In the genomic region with DNA sequence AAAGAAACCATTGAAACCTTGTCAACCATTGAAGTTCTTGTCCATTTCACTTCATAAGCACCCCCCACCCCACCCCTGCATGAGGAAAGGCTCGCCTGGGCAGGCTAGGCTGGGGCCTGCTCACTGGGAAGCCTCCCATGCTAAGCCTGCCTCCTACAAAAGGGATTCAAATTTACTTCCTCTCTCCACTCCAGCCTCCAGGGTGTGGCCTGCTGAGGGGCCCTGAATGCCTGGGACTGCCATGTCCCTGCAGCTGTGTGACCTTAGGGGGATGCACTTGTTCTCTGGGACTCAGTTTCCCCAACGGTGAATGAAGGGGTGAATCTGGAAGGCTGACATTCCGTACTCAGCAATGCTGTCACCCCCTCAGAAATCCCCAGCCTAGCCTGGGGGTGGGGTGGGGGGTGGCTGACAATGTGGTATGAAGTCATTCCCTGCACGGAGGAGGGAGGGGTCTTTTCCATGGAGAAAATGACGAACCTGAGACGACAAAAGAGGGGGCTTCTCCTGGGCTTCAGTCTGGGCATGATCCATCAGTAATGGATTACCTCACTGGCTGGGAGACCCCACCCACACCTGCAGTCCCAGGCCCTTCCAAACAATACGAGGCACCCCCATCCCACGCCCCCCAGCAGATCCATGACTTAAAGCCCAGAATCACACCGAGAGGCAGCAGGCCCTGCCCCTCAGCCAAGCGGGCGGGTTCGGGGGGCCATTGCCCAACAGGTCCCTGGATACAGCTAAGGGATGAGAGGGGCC, we compare ENCODE assay signal across 8 cellular contexts. TPM values are rescaled to one million over a fixed set of nuclear protein-coding genes. Genes with fewer than 3 reads are reported as not detected.
DNase-seq lines count a peak whose midpoint lies in the region; ATAC-seq and TF ChIP-seq lines count a peak whose summit lies in the region.

No MANE protein-coding gene starts in this region.

- H3K9me3 Mint-ChIP-seq in memory B cell, result no peaks in the 10 kb centered on the region

- DNase-seq in AML-193 (lab: John Stamatoyannopoulos, UW), result peak; percentile 15 to 39
- DNase-seq in Karpas-422, result peak; percentile 48
- DNase-seq in brain microvascular endothelial cell, result no peak
- no peak for DNase-seq in memory B cell (ENCODE audit: low spot score in 2 of 2)
- DNase-seq in NCI-H1092 (lab: John Stamatoyannopoulos, UW), result no peak
- no peak for DNase-seq in midbrain (lab: John Stamatoyannopoulos, UW)

- H3K36me3 Mint-ChIP-seq in memory B cell, result peaks cover 4% of the 10 kb centered on the region

- H3K27ac ChIP-seq in Karpas-422 (ENCODE audit: low read length) (no peak overlapping the region), brain microvascular endothelial cell (no peak overlapping the region)

- H3K27ac Mint-ChIP-seq in memory B cell, result no peak overlapping the region

- H4K20me1 ChIP-seq in Karpas-422 (ENCODE audit: insufficient read depth, low read depth, low read length), result peaks cover 11% of the 10 kb centered on the region; the same call in 1 of the 2 replicates

- no peak overlapping the region for H2AFZ ChIP-seq in Karpas-422 (ENCODE audit: low read length)

- no peak for TF ChIP-seq CTCF in brain microvascular endothelial cell (IDR thresholded peaks at IDR 0.05; ENCODE audit: low read depth, low read length, missing control alignments)

- H3K9me2 ChIP-seq in Karpas-422 (replicated peaks; ENCODE audit: insufficient read depth, low read length), result no peaks in the 10 kb centered on the region

- no peaks in the 10 kb centered on the region for H3K27me3 ChIP-seq in Karpas-422 (ENCODE audit: low read length)
- no peaks in the 10 kb centered on the region for H3K27me3 ChIP-seq in brain microvascular endothelial cell (replicated peaks)

- no peaks in the 10 kb centered on the region for H3K27me3 Mint-ChIP-seq in memory B cell

- H3K4me3 ChIP-seq in Karpas-422 (ENCODE audit: low read length), result peak overlapping the region; percentile 88
- peak overlapping the region; percentile 64 for H3K4me3 ChIP-seq in brain microvascular endothelial cell (ENCODE audit: low read depth, low read length)

- no peaks in the 10 kb centered on the region for H3K9me3 ChIP-seq in Karpas-422 (ENCODE audit: low read length)

- peak overlapping the region; percentile 79 for H3K9ac ChIP-seq in Karpas-422 (ENCODE audit: low read length)

- peaks cover 46% of the 10 kb centered on the region for H3K4me1 Mint-ChIP-seq in memory B cell

- ATAC-seq in memory B cell (ENCODE audit: low read depth) (no peak), GM19455 (IDR thresholded peaks at IDR 0.05; ENCODE audit: unreplicated experiment) (no peak), HG02970 (IDR thresholded peaks at IDR 0.05; ENCODE audit: low FRiP score, unreplicated experiment) (no peak)

- H3K79me2 ChIP-seq in Karpas-422 (ENCODE audit: low read length), result peaks cover 19% of the 10 kb centered on the region

- peaks cover 52% of the 10 kb centered on the region for H3K4me1 ChIP-seq in Karpas-422 (ENCODE audit: low read length)

- in situ Hi-C loops in brain microvascular endothelial cell (cut with HindIII; ENCODE audit: low pct_ligation_motif_present, low sequenced_read_pairs), result no loop called here

- H3K36me3 ChIP-seq in Karpas-422 (ENCODE audit: insufficient read depth, low read length), result no peaks in the 10 kb centered on the region
- H3K36me3 ChIP-seq in brain microvascular endothelial cell (replicated peaks), result no peaks in the 10 kb centered on the region

- peak overlapping the region; percentile 86 for H3K4me3 Mint-ChIP-seq in memory B cell

- H3K4me2 ChIP-seq in Karpas-422 (ENCODE audit: low read depth, low read length, poor library complexity, severe bottlenecking), result peak overlapping the region; percentile 95

RNA-seq across cellular contexts. Expression of gene KIAA0930, which starts 1.1 kb away (rescaled TPM):
- 19.3 and 33.5 TPM in 2 replicates for total RNA-seq in Karpas-422 (2014; rRNA removed; shearing (Covaris generic); ENCODE audit: low replicate concordance)

RNA-seq across cellular contexts. Expression of gene UPK3A, which starts 45.2 kb away (rescaled TPM):
- not detected in 2 replicates for total RNA-seq in Karpas-422 (2014; rRNA removed; shearing (Covaris generic); ENCODE audit: low replicate concordance)

Comparison
In these comparisons a context has a peak if more than half of its experiments do, and no peak if none do; other contexts are left out.
1. DNase-seq: peak in AML-193 (2 of 2) and Karpas-422 (single experiment); none in brain microvascular endothelial cell (single experiment), memory B cell (0 of 2), NCI-H1092 (single experiment) and midbrain (single experiment).